Comparison of ENCODE assay signal across 1 cellular context in the genomic region with DNA sequence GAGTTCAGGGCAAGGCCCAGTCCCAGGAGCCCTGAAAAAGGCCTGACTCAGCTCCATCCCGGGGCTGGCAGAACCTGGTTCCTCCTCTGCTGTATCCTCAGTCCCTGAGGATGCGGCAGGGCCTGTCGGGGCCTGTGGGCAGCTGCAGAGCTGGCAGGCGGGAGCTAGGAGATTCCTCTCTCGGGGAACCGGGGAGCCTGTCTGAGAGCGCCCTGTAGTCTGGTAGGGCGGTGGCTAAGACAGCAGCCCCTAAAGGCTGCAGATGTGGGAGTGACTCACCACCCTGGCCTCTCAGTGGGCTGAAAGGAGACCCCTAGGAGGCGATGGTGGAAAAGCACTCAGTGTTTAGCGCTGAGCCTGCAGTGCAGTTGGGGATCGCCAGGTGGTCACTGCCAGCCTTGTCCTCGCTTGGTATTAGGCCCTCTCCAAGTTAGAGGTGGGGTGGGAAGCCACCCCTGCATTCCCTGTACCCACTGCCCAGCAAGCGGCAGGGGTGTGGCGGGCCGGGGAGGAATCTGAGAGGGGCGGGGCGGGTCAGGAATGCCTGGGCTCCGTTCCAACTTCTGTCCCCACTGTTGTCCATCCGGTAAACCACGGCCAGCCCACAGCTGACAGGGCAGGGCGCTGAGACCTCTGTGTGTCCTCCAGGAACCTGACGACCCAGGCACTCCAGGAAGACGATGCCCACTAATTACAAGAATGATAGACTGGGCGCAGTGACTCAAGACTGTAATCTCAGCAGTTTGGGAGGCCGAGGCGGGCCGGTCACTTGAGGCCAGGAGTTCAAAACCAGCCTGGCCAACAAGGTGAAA.
TF ChIP-seq lines count a peak whose summit lies in the region.

No MANE protein-coding gene starts in this region.

TF ChIP-seq in H1, 55 proteins besides CTCF, POLR2A, EP300 and RAD21 (continued from another document):
- TF ChIP-seq CHD1 (IDR thresholded peaks at IDR 0.05; ENCODE audit: low read depth, low read length) (no peak), SP2 (IDR thresholded peaks at IDR 0.05; ENCODE audit: low read length) (no peak), GABPA (IDR thresholded peaks at IDR 0.05; ENCODE audit: borderline replicate concordance, insufficient read depth, low read length) (no peak; the same call in 1 of the 2 replicates), RNF2 (IDR thresholded peaks at IDR 0.05; ENCODE audit: borderline replicate concordance, low read depth, low read length, missing control alignments, poor library complexity, severe bottlenecking) (no peak), TEAD4 (IDR thresholded peaks at IDR 0.05; ENCODE audit: low read depth, low read length) (peak; percentile 56; the same call in 1 of the 2 replicates), ASH2L (IDR thresholded peaks at IDR 0.05; ENCODE audit: low read length) (no peak), CREB1 (IDR thresholded peaks at IDR 0.05) (no peak; the same call in 1 of the 2 replicates), SP4 (IDR thresholded peaks at IDR 0.05; ENCODE audit: low read length) (0 out of 2 replicates have a peak, but pooled peaks have one; percentile 69), SIN3A (conservative IDR thresholded peaks at IDR 0.05 in 1 of 2, IDR thresholded peaks at IDR 0.05 in 1 of 2; ENCODE audit: low read depth in 1 of 2, low read length in 2 of 2) (0 out of 4 replicates have a peak, but pooled peaks of 1 of the 2 experiments have one; percentile 3), BRCA1 (IDR thresholded peaks at IDR 0.05; ENCODE audit: low read depth, low read length) (no peak), HDAC2 (IDR thresholded peaks at IDR 0.05; ENCODE audit: borderline replicate concordance in 1 of 2, low read depth in 2 of 2, low read length in 2 of 2) (peak; percentile 14 to 64; a peak in 1 of 4 replicates), EZH2 (IDR thresholded peaks at IDR 0.05; ENCODE audit: low read depth, low read length, severe bottlenecking) (no peak), POLR2AphosphoS5 (IDR thresholded peaks at IDR 0.05; ENCODE audit: low read depth, low read length) (0 out of 2 replicates have a peak, but pooled peaks have one; percentile 39), NRF1 (IDR thresholded peaks at IDR 0.05; ENCODE audit: low read depth, low read length) (no peak)
- TF ChIP-seq, protein P1, sequence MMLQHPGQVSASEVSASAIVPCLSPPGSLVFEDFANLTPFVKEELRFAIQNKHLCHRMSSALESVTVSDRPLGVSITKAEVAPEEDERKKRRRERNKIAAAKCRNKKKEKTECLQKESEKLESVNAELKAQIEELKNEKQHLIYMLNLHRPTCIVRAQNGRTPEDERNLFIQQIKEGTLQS (IDR thresholded peaks at IDR 0.05; ENCODE audit: insufficient read depth, low read depth, low read length), result 0 out of 2 replicates have a peak, but pooled peaks have one; percentile 34
- TF ChIP-seq, protein P2, sequence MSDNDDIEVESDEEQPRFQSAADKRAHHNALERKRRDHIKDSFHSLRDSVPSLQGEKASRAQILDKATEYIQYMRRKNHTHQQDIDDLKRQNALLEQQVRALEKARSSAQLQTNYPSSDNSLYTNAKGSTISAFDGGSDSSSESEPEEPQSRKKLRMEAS (IDR thresholded peaks at IDR 0.05), result peak; percentile 27; the same call in 1 of the 2 replicates
